Comparison of ENCODE assay signal across 24 cellular contexts in genomic region chr13:39297023-39297422, GRCh38.
"Had no signal": no experiment of that assay in that cellular context is flagged by ENCODE, and none has a peak within 500 bp of the region (broad histone marks: within the 10 kb centered on the region; RNA-seq: fewer than 3 reads in every experiment).

No MANE protein-coding gene starts in this region.

- H3K36me3 Mint-ChIP-seq: type B pancreatic cell had no signal

- H3K4me3 ChIP-seq: left lung, lower lobe of right lung, right atrium auricular region, skin epidermis, tibial nerve, uterus had no signal

- H3K9me3 ChIP-seq: right atrium auricular region, uterus had no signal

- H3K4me1 ChIP-seq: left lung, lower lobe of right lung, parathyroid adenoma, right atrium auricular region, tibial nerve, uterus had no signal

- H3K4me3 Mint-ChIP-seq: naive thymus-derived CD8-positive, alpha-beta T cell; nephron; neural crest cell; stimulated activated naive B cell treated with anti-CD40 and anti-IgM and Interleukin-4, amounts not matched to agents 10 μg/mL and 1 μg/mL and 100 μg/mL, for 72 hours; stimulated activated naive CD8-positive, alpha-beta T cell treated with anti-CD3 and anti-CD28 coated beads, Interleukin-15, Interleukin-2, amounts not matched to agents 100 ng/mL and 50 ng/mL, for 24 hours; type B pancreatic cell had no signal

- H3K4me1 Mint-ChIP-seq: naive thymus-derived CD8-positive, alpha-beta T cell; neural crest cell; stimulated activated naive B cell treated with anti-CD40 and anti-IgM and Interleukin-4, amounts not matched to agents 10 μg/mL and 1 μg/mL and 100 μg/mL, for 72 hours had no signal

- H3K27ac Mint-ChIP-seq: naive thymus-derived CD8-positive, alpha-beta T cell; nephron; progenitor cell of endocrine pancreas; stimulated activated naive B cell treated with anti-CD40 and anti-IgM and Interleukin-4, amounts not matched to agents 10 μg/mL and 1 μg/mL and 100 μg/mL, for 72 hours; stimulated activated naive CD8-positive, alpha-beta T cell treated with anti-CD3 and anti-CD28 coated beads, Interleukin-15, Interleukin-2, amounts not matched to agents 100 ng/mL and 50 ng/mL, for 24 hours; type B pancreatic cell had no signal

- H3K27me3 Mint-ChIP-seq: progenitor cell of endocrine pancreas; stimulated activated naive B cell treated with anti-CD40 and anti-IgM and Interleukin-4, amounts not matched to agents 10 μg/mL and 1 μg/mL and 100 μg/mL, for 72 hours; stimulated activated naive CD8-positive, alpha-beta T cell treated with anti-CD3 and anti-CD28 coated beads, Interleukin-15, Interleukin-2, amounts not matched to agents 100 ng/mL and 50 ng/mL, for 24 hours; type B pancreatic cell had no signal

- ATAC-seq: left colon; left lung; lower lobe of right lung; naive thymus-derived CD8-positive, alpha-beta T cell; stimulated activated naive B cell treated with anti-CD40 and anti-IgM and Interleukin-4, amounts not matched to agents 10 μg/mL and 1 μg/mL and 100 μg/mL, for 72 hours had no signal

- H3K9me3 Mint-ChIP-seq: stimulated activated naive CD8-positive, alpha-beta T cell treated with anti-CD3 and anti-CD28 coated beads, Interleukin-15, Interleukin-2, amounts not matched to agents 100 ng/mL and 50 ng/mL, for 24 hours had no signal

- H3K36me3 ChIP-seq: left lung, lower lobe of right lung, right atrium auricular region, tibial nerve, uterus had no signal

- H3K9ac ChIP-seq: parathyroid adenoma had no signal

- DNase-seq: hippocampal formation; kidney glomerular epithelial cell; left colon; left lung; lower lobe of right lung; mammary epithelial cell; mesenchymal stem cell; naive thymus-derived CD8-positive, alpha-beta T cell; nucleus accumbens; stimulated activated CD4-positive, alpha-beta T cell treated with anti-CD3 and anti-CD28 coated beads, Interleukin-12 subunit alpha, Interleukin-12 subunit beta, amount 100 ng/mL, for 4 hours; stimulated activated CD4-positive, alpha-beta T cell treated with anti-CD3 and anti-CD28 coated beads, Interleukin-15, amount 100 ng/mL, for 24 hours; stimulated activated CD4-positive, alpha-beta T cell treated with anti-CD3 and anti-CD28 coated beads, Interleukin-2, amount 100 ng/mL, for 24 hours; stimulated activated CD4-positive, alpha-beta T cell treated with anti-CD3 and anti-CD28 coated beads, Interleukin-4, amount 100 ng/mL, for 1 hour; stimulated activated naive B cell treated with anti-CD40 and anti-IgM and Interleukin-4, amounts not matched to agents 10 μg/mL and 1 μg/mL and 100 μg/mL, for 72 hours; uterus had no signal

- H2AFZ ChIP-seq: parathyroid adenoma had no signal

- H3K27ac ChIP-seq: left lung, lower lobe of right lung, parathyroid adenoma, skin epidermis, uterus had no signal

- H3K27me3 ChIP-seq: left lung, right atrium auricular region, tibial nerve, uterus had no signal
